In genomic region chr14:92651793-92652382, GRCh38 we compare ENCODE assay signal across 8 cellular contexts.
A peak's percentile ranks its signal among the peaks of the same experiment; 100 is the strongest.
DNase-seq lines count a peak whose midpoint lies in the region; ATAC-seq and TF ChIP-seq lines count a peak whose summit lies in the region.

No MANE protein-coding gene starts in this region.

- TF ChIP-seq POLR2A in GM18951 (IDR thresholded peaks at IDR 0.05; ENCODE audit: extremely low read depth, insufficient read depth, insufficient read length) = peak; percentile 45

- ATAC-seq in left cardiac atrium = peak; percentile 29
- no peak for ATAC-seq in GM18517 (IDR thresholded peaks at IDR 0.05; ENCODE audit: unreplicated experiment)

- intact Hi-C loops in left cardiac atrium (cut with DNase I) = no loop called here

- in situ Hi-C loops in GM18951 (cut with MboI; ENCODE audit: low sequenced_read_pairs, unreplicated experiment) = no loop called here

- DNase-seq in activated CD4-positive, alpha-beta T cell treated with anti-CD3 and anti-CD28 coated beads, Interleukin-2, amount 50 U/mL, for 1 hour = peak; percentile 39
- DNase-seq in left cardiac atrium (peak; percentile 62), NCI-H1436 (lab: John Stamatoyannopoulos, UW) (no peak), NK-92 (lab: John Stamatoyannopoulos, UW; ENCODE audit: unreplicated experiment) (no peak), GM19240 (ENCODE audit: insufficient read length, low spot score) (no peak)
- peak; percentile 68 for DNase-seq in stimulated activated CD8-positive, alpha-beta memory T cell treated with anti-CD3 and anti-CD28 coated beads, Interleukin-4, amount 100 ng/mL, for 48 hours

Comparison
In these comparisons a context has a peak if more than half of its experiments do, and no peak if none do; other contexts are left out.
1. DNase-seq: peak in activated CD4-positive, alpha-beta T cell treated with anti-CD3 and anti-CD28 coated beads, Interleukin-2, amount 50 U/mL, for 1 hour (single experiment), left cardiac atrium (single experiment) and stimulated activated CD8-positive, alpha-beta memory T cell treated with anti-CD3 and anti-CD28 coated beads, Interleukin-4, amount 100 ng/mL, for 48 hours (single experiment); none in NCI-H1436 (single experiment), NK-92 (single experiment) and GM19240 (single experiment).